8 cellular contexts compared by ENCODE assay signal in genomic region chr20:33490023-33490933, GRCh38.
DNase-seq lines count a peak whose midpoint lies in the region; ATAC-seq lines count a peak whose summit lies in the region.

TSS of gene CBFA2T2 (plus strand) at chr20:33490096. CDS start at chr20:33490268, 172 bp downstream.

- ATAC-seq in HG02759 (IDR thresholded peaks at IDR 0.05; ENCODE audit: unreplicated experiment), result peak; percentile 56
- no peak for ATAC-seq in HG03442 (IDR thresholded peaks at IDR 0.05; ENCODE audit: unreplicated experiment)

- DNase-seq in stimulated activated CD4-positive, alpha-beta T cell treated with anti-CD3 and anti-CD28 coated beads, Interleukin-12 subunit alpha, Interleukin-12 subunit beta, amount 100 ng/mL, for 48 hours (ENCODE audit: low read depth in 2 of 3, low spot score in 1 of 3), result peak in 2 of 3 donors; percentile 2 to 3
- no peak for DNase-seq in stimulated activated CD4-positive, alpha-beta T cell treated with anti-CD3 and anti-CD28 coated beads, Interleukin-12 subunit alpha, Interleukin-12 subunit beta, amount 100 ng/mL, for 4 hours
- peak; percentile 83 for DNase-seq in NCI-H69 (lab: John Stamatoyannopoulos, UW)
- peak in 22 of 61 donors; percentile 44 to 86 (median 60) for DNase-seq in caudate nucleus (lab: John Stamatoyannopoulos, UW)
- peak; percentile 31 for DNase-seq in kidney glomerular epithelial cell (lab: John Stamatoyannopoulos, UW)
- peak; percentile 59 for DNase-seq in stimulated activated CD4-positive, alpha-beta T cell treated with anti-CD3 and anti-CD28 coated beads, Interleukin-4, amount 100 ng/mL, for 1 hour

- peak within 1 kb of the TSS; percentile 92 for H3K27ac ChIP-seq in caudate nucleus (ENCODE audit: low read depth, low read length)
